In the genomic region with DNA sequence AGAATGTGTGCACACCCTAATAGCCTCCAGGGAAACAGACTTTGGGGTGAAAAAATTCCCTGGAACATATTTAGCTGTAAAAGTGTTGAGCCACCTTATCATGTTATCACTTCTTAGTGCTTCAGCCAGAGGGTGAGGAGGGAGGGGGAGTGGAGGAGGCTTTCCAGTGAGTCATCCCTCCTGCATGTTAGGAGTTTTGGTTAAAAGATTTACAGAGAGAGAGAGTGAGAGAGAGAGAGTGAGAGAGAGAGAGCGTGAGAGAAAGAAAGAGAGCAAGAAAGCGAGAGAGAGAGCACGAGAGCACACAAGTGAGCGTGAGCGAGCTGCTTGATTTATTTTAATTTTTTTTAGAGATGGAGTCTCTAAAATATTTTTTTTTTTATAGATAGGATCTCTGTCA, we compare ENCODE assay signal across 9 cellular contexts. TPM values are rescaled to one million over a fixed set of nuclear protein-coding genes. Genes with fewer than 3 reads are reported as not detected.
DNase-seq lines count a peak whose midpoint lies in the region; ATAC-seq and TF ChIP-seq lines count a peak whose summit lies in the region.
"Had no signal": no experiment of that assay in that cellular context is flagged by ENCODE, and none has a peak within 500 bp of the region (broad histone marks: within the 10 kb centered on the region; RNA-seq: fewer than 3 reads in every experiment).

No MANE protein-coding gene starts in this region.

- no peak for ATAC-seq in HG03432 (IDR thresholded peaks at IDR 0.05; ENCODE audit: unreplicated experiment)

- intact Hi-C loops in esophagus muscularis mucosa (cut with DNase I): loop anchor here (10.0 kb wide), 1 partner anchor 465 kb away; no protein-coding TSS in a partner anchor

- 42% methylated on average over 5 of the region's 5 CpGs for WGBS in esophagus muscularis mucosa

- H3K27me3 ChIP-seq in esophagus muscularis mucosa: no peaks in the 10 kb centered on the region

- no peak for TF ChIP-seq EP300 in esophagus muscularis mucosa (IDR thresholded peaks at IDR 0.05)

- H3K4me1 ChIP-seq in esophagus muscularis mucosa: peaks cover 0 to 13% (median 9%) of the 10 kb centered on the region in 4 donors

- TF ChIP-seq POLR2A in esophagus muscularis mucosa (IDR thresholded peaks at IDR 0.05; ENCODE audit: low read depth): no peak

- no peak overlapping the region for H3K27ac ChIP-seq in esophagus muscularis mucosa (replicated peaks in 1 of 4)

- H3K9me3 ChIP-seq in esophagus muscularis mucosa: no peaks in the 10 kb centered on the region

- DNase-seq in AG10803 (ENCODE audit: low read depth) (peak; percentile 76), LoVo (ENCODE audit: low spot score) (peak; percentile 28), esophagus muscularis mucosa (ENCODE audit: extremely low spot score) (no peak), myocyte (ENCODE audit: low read depth) (peak; percentile 21), KG1 (lab: John Stamatoyannopoulos, UW) (no peak), cerebellar cortex (ENCODE audit: low spot score) (no peak)
- no peak for DNase-seq in central memory CD4-positive, alpha-beta T cell
- DNase-seq: activated naive CD4-positive, alpha-beta T cell treated with anti-CD3 and anti-CD28 coated beads for 36 hours had no signal

- H3K4me3 ChIP-seq in AG10803 (ENCODE audit: low read length): no peak overlapping the region
- H3K4me3 ChIP-seq in esophagus muscularis mucosa: no peak overlapping the region

- no peaks in the 10 kb centered on the region for H3K36me3 ChIP-seq in esophagus muscularis mucosa

- TF ChIP-seq CTCF in AG10803 (conservative IDR thresholded peaks at IDR 0.05; ENCODE audit: low read length) (no peak), esophagus muscularis mucosa (IDR thresholded peaks at IDR 0.05) (peak in 2 of 3 experiments; percentile 24)

RNA-seq across cellular contexts. Expression of gene CACNA1E, which starts 13.5 kb away (rescaled TPM):
- total RNA-seq in esophagus muscularis mucosa: under 1 TPM; under 0.01 to 0.66 (median 0.25) TPM
- 0.75 and 3.8 TPM in 2 replicates for total RNA-seq in myocyte
- 2.1 TPM for polyA plus RNA-seq in myocyte (2012)
- total RNA-seq: activated naive CD4-positive, alpha-beta T cell treated with anti-CD3 and anti-CD28 coated beads for 36 hours had no signal

Comparison
In these comparisons a context has a peak if more than half of its experiments do, and no peak if none do; other contexts are left out.
1. DNase-seq: peak in AG10803 (single experiment), LoVo (single experiment) and myocyte (single experiment); none in esophagus muscularis mucosa (single experiment), KG1 (single experiment), cerebellar cortex (single experiment) and central memory CD4-positive, alpha-beta T cell (single experiment).